7 cellular contexts compared by ENCODE assay signal in the genomic region with DNA sequence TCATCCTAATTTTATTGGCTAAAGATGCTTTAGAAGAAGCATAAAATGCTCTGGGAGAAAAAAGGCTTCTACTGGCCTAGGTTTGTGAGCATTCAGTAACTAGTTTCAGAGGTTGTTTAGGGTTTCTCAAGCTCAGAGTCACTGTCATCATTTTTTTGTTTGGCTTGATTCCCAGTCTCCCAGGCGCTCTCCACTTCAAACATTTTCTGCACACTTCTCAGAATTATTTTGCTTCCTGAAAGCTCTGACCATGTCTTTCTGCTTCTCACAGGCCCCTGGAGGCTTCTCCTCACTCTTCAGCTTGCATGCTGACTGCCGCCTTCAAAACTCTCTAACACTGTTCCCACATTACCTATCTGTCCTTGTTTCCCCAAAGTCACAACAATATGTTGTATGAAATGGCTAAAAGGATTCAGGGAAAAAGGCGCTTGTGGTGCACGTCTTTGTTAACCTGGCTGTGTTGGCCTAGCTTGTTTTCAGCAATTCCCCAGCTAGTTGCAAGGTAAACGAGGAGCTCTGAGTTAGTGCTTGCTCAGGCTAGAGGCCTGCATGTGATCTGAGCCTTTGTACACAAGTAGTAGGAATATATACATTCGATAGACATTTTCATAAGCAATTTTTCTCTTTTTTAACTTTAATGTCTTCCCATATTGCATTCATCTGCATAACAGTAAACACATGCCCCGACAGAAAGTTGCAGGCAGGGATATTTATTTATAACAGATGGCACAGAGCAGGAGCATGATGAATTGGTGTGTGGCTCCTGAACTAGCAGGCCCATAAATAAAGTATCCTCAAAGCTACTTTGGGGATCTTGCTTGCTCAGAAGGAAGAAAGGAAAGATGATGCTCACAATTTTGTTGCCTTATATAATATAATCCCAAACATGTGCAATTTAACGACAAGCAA.
DNase-seq lines count a peak whose midpoint lies in the region; ATAC-seq and TF ChIP-seq lines count a peak whose summit lies in the region.

No MANE protein-coding gene starts in this region.

- H3K79me2 ChIP-seq in GM23338 (replicated peaks; ENCODE audit: insufficient read depth) (no peaks in the 10 kb centered on the region), fibroblast of lung (ENCODE audit: control insufficient read depth, insufficient read depth, low read length) (no peaks in the 10 kb centered on the region)

- peak overlapping the region; percentile 87 for H3K27ac Mint-ChIP-seq in GM23338

- WGBS in ovary, 3 donors = 53 to 65% (median 59%) methylated on average over 8 of the region's 8 CpGs

- no peak overlapping the region for H3K4me3 Mint-ChIP-seq in GM23338

- H3K36me3 Mint-ChIP-seq in GM23338 (ENCODE audit: low read depth) = no peaks in the 10 kb centered on the region

- H3K4me2 ChIP-seq in GM23338 (no peak overlapping the region), fibroblast of lung (ENCODE audit: extremely low read depth, insufficient read depth, low read length) (peak overlapping the region; percentile 11)

- no peaks in the 10 kb centered on the region for H3K9me3 Mint-ChIP-seq in GM23338

- H3K4me3 ChIP-seq in GM23338 (no peak overlapping the region), fibroblast of lung (replicated peaks in 1 of 4; ENCODE audit: control extremely low read depth in 1 of 4, insufficient read depth in 1 of 4, low read depth in 3 of 4, low read length in 4 of 4) (no peak overlapping the region), rectal smooth muscle tissue (ENCODE audit: low read length) (no peak overlapping the region), ovary (no peak overlapping the region)

- H3K4me1 ChIP-seq in GM23338 (ENCODE audit: insufficient read depth) = peaks cover 6% of the 10 kb centered on the region; the same call in 1 of the 2 replicates
- peaks cover 4% of the 10 kb centered on the region for H3K4me1 ChIP-seq in fibroblast of lung (ENCODE audit: control insufficient read depth, extremely low read depth, insufficient read depth, low read length)
- peaks cover 14% of the 10 kb centered on the region for H3K4me1 ChIP-seq in rectal smooth muscle tissue (ENCODE audit: control insufficient read depth, insufficient read depth, low read length)
- no peaks in the 10 kb centered on the region for H3K4me1 ChIP-seq in ovary (ENCODE audit: insufficient read depth)

- DNase-seq in GM23338 (ENCODE audit: low spot score) (peak; percentile 20), NCI-H774 (lab: John Stamatoyannopoulos, UW) (peak; percentile 22), fibroblast of lung (ENCODE audit: low read depth in 2 of 2) (peak; percentile 51 to 72), ovary (no peak)
- no peak for DNase-seq in activated CD8-positive, alpha-beta memory T cell treated with anti-CD3 and anti-CD28 coated beads, Interleukin-2, amount 50 U/mL, for 4 hours

- ATAC-seq in GM23338 (no peak; the same call in 2 of the 3 replicates), GM21619 (IDR thresholded peaks at IDR 0.05; ENCODE audit: unreplicated experiment) (no peak)

- TF ChIP-seq POLR2A in ovary (IDR thresholded peaks at IDR 0.05) = no peak

- H4K20me1 ChIP-seq in GM23338 (replicated peaks; ENCODE audit: insufficient read depth) (no peaks in the 10 kb centered on the region), fibroblast of lung (ENCODE audit: control insufficient read depth, extremely low read depth, insufficient read depth, low read length) (no peaks in the 10 kb centered on the region)

- H3K9me2 ChIP-seq in GM23338 (ENCODE audit: insufficient read depth) = no peaks in the 10 kb centered on the region

- TF ChIP-seq EP300 in ovary (IDR thresholded peaks at IDR 0.05) = no peak

- H3F3A ChIP-seq in GM23338 (replicated peaks; ENCODE audit: low read depth) = no peaks in the 10 kb centered on the region

- no peaks in the 10 kb centered on the region for H3K36me3 ChIP-seq in GM23338 (ENCODE audit: insufficient read depth)
- no peaks in the 10 kb centered on the region for H3K36me3 ChIP-seq in fibroblast of lung (ENCODE audit: control insufficient read depth, insufficient read depth, low read length)
- H3K36me3 ChIP-seq in rectal smooth muscle tissue (ENCODE audit: control insufficient read depth, insufficient read depth, low read length) = no peaks in the 10 kb centered on the region
- no peaks in the 10 kb centered on the region for H3K36me3 ChIP-seq in ovary

- H3K27me3 ChIP-seq in GM23338 (ENCODE audit: insufficient read depth) = no peaks in the 10 kb centered on the region
- H3K27me3 ChIP-seq in fibroblast of lung (ENCODE audit: control insufficient read depth, insufficient read depth, low read length) = no peaks in the 10 kb centered on the region
- H3K27me3 ChIP-seq in rectal smooth muscle tissue (ENCODE audit: control insufficient read depth, insufficient read depth, low read length) = no peaks in the 10 kb centered on the region
- no peaks in the 10 kb centered on the region for H3K27me3 ChIP-seq in ovary

- H3K27ac ChIP-seq in GM23338 (ENCODE audit: low read depth) = no peak overlapping the region
- H3K27ac ChIP-seq in fibroblast of lung (ENCODE audit: insufficient read depth, low read length) = no peak overlapping the region
- H3K27ac ChIP-seq in rectal smooth muscle tissue (ENCODE audit: low read depth, low read length) = peak overlapping the region; percentile 30
- H3K27ac ChIP-seq in ovary = no peak overlapping the region

- TF ChIP-seq CTCF in GM23338 (conservative IDR thresholded peaks at IDR 0.05; ENCODE audit: low read depth in 2 of 2) (no peak), fibroblast of lung (conservative IDR thresholded peaks at IDR 0.05 in 1 of 2, IDR thresholded peaks at IDR 0.05 in 1 of 2; ENCODE audit: low read depth in 1 of 2, low read length in 2 of 2) (no peak), ovary (IDR thresholded peaks at IDR 0.05) (no peak)

- H3K4me1 Mint-ChIP-seq in GM23338 = peaks cover 16% of the 10 kb centered on the region; the same call in 2 of the 3 replicates

- H2AFZ ChIP-seq in GM23338 = peak overlapping the region; percentile 87
- peak overlapping the region; percentile 49 for H2AFZ ChIP-seq in fibroblast of lung (ENCODE audit: low read length)

- H3K9ac ChIP-seq in fibroblast of lung (ENCODE audit: insufficient read depth, low read length) = no peak overlapping the region
- no peak overlapping the region for H3K9ac ChIP-seq in rectal smooth muscle tissue (ENCODE audit: low read length)

- intact Hi-C loops in ovary (cut with DNase I) = no loop called here

- no peaks in the 10 kb centered on the region for H3K27me3 Mint-ChIP-seq in GM23338 (ENCODE audit: insufficient read depth, low read depth, poor library complexity)

- no peaks in the 10 kb centered on the region for H3K9me3 ChIP-seq in fibroblast of lung (ENCODE audit: control insufficient read depth, insufficient read depth, low read depth, low read length)
- H3K9me3 ChIP-seq in ovary = no peaks in the 10 kb centered on the region

TF ChIP-seq in GM23338, 12 proteins besides CTCF, POLR2A, EP300 and RAD21 (continues in another document):
- TF ChIP-seq ZNF331 (CRISPR knock-in tag; IDR thresholded peaks at IDR 0.05; ENCODE audit: low read depth) (no peak), POLR2AphosphoS5 (IDR thresholded peaks at IDR 0.05; ENCODE audit: low read depth) (no peak), JUNB (IDR thresholded peaks at IDR 0.05; ENCODE audit: unreplicated experiment) (no peak), ZNF114 (CRISPR knock-in tag; IDR thresholded peaks at IDR 0.05) (no peak)

Comparison
In these comparisons a context has a peak if more than half of its experiments do, and no peak if none do; other contexts are left out.
1. DNase-seq: peak in GM23338 (single experiment), NCI-H774 (single experiment) and fibroblast of lung (2 of 2); none in activated CD8-positive, alpha-beta memory T cell treated with anti-CD3 and anti-CD28 coated beads, Interleukin-2, amount 50 U/mL, for 4 hours (single experiment) and ovary (0 of 5).